Comparison of ENCODE assay signal across 10 cellular contexts in genomic region chr18:45253973-45254372, GRCh38.
"Had no signal": no experiment of that assay in that cellular context is flagged by ENCODE, and none has a peak within 500 bp of the region (broad histone marks: within the 10 kb centered on the region; RNA-seq: fewer than 3 reads in every experiment).

No MANE protein-coding gene starts in this region.

- H3K9me3 ChIP-seq: adrenal gland, body of pancreas, pancreas, upper lobe of left lung had no signal

- H3K4me3 Mint-ChIP-seq: neural crest cell; T-helper 1 cell treated with Interleukin-12 subunit alpha and Interleukin-12 subunit beta and Interleukin-4 antibody, amounts not matched to agents 30 μg/mL and 1 μg/mL, for 36 hours had no signal

- H3K27me3 ChIP-seq: adrenal gland, body of pancreas, pancreas, upper lobe of left lung had no signal

- H3K27ac Mint-ChIP-seq: T-helper 1 cell treated with Interleukin-12 subunit alpha and Interleukin-12 subunit beta and Interleukin-4 antibody, amounts not matched to agents 30 μg/mL and 1 μg/mL, for 36 hours had no signal

- H3K36me3 ChIP-seq: adrenal gland, pancreas, upper lobe of left lung had no signal

- DNase-seq: activated CD4-positive, alpha-beta T cell treated with anti-CD3 and anti-CD28 coated beads for 48 hours; activated naive CD4-positive, alpha-beta T cell treated with Interleukin-2 at 50 U/mL for 16 hours; adrenal gland; glutamatergic neuron; small intestine had no signal

- H3K4me3 ChIP-seq: adrenal gland, body of pancreas, pancreas, upper lobe of left lung had no signal

- H3K27ac ChIP-seq: body of pancreas, pancreas had no signal

- H3K9me3 Mint-ChIP-seq: neural crest cell; T-helper 1 cell treated with Interleukin-12 subunit alpha and Interleukin-12 subunit beta and Interleukin-4 antibody, amounts not matched to agents 30 μg/mL and 1 μg/mL, for 36 hours had no signal
